In genomic region chr7:42745357-42746022, GRCh38 we compare ENCODE assay signal across 8 cellular contexts.
DNase-seq lines count a peak whose midpoint lies in the region; ATAC-seq, FAIRE-seq and TF ChIP-seq lines count a peak whose summit lies in the region.

No MANE protein-coding gene starts in this region.

- no peak overlapping the region for H3K4me3 ChIP-seq in left ventricle myocardium inferior
- no peak overlapping the region for H3K4me3 ChIP-seq in MG63

- H3K27me3 ChIP-seq in left ventricle myocardium inferior (ENCODE audit: low read depth) (no peaks in the 10 kb centered on the region), MG63 (no peaks in the 10 kb centered on the region)

- peaks cover 15% of the 10 kb centered on the region for H3K27me3 Mint-ChIP-seq in stimulated activated naive CD8-positive, alpha-beta T cell treated with anti-CD3 and anti-CD28 coated beads, Interleukin-15, amount 100 ng/mL, for 72 hours

- intact Hi-C loops in left ventricle myocardium inferior (cut with micrococcal nuclease) = no loop called here

- FAIRE-seq in D721Med (lab: Jason Lieb, UNC) = no peak

- no peak overlapping the region for H3K4me3 Mint-ChIP-seq in stimulated activated naive CD8-positive, alpha-beta T cell treated with anti-CD3 and anti-CD28 coated beads, Interleukin-15, amount 100 ng/mL, for 72 hours

- TF ChIP-seq CTCF in D721Med (IDR thresholded peaks at IDR 0.05; ENCODE audit: insufficient read depth, missing control alignments) = peak; percentile 40
- peak; percentile 58 for TF ChIP-seq CTCF in left ventricle myocardium inferior (IDR thresholded peaks at IDR 0.05; ENCODE audit: borderline replicate concordance)

- H3K9me3 ChIP-seq in left ventricle myocardium inferior (replicated peaks) (no peaks in the 10 kb centered on the region), MG63 (no peaks in the 10 kb centered on the region)

- H3K36me3 ChIP-seq in left ventricle myocardium inferior (no peaks in the 10 kb centered on the region), MG63 (no peaks in the 10 kb centered on the region)

- peaks cover 3 to 15% of the 10 kb centered on the region in 2 donors for H3K9me3 Mint-ChIP-seq in stimulated activated naive CD8-positive, alpha-beta T cell treated with anti-CD3 and anti-CD28 coated beads, Interleukin-15, amount 100 ng/mL, for 72 hours

- peaks cover 8% of the 10 kb centered on the region for H3K4me1 ChIP-seq in left ventricle myocardium inferior

- DNase-seq in D721Med (ENCODE audit: insufficient read length, low spot score) (no peak), left ventricle myocardium inferior (peak; percentile 34), MG63 (no peak), T-helper 1 cell (no peak), NOMO-1 treated with dmso at 0.1 percent for 144 hours (lab: John Stamatoyannopoulos, UW; ENCODE audit: unreplicated experiment) (no peak)
- peak; percentile 52 to 61 for DNase-seq in activated CD4-positive, alpha-beta T cell treated with anti-CD3 and anti-CD28 coated beads, Interleukin-2, amount 50 U/mL, for 48 hours
- DNase-seq in stimulated activated naive CD8-positive, alpha-beta T cell treated with anti-CD3 and anti-CD28 coated beads, Interleukin-15, amount 100 ng/mL, for 72 hours = peak in 1 of 2 donors; percentile 26

- no peaks in the 10 kb centered on the region for H3K4me1 Mint-ChIP-seq in stimulated activated naive CD8-positive, alpha-beta T cell treated with anti-CD3 and anti-CD28 coated beads, Interleukin-15, amount 100 ng/mL, for 72 hours

- peak; percentile 47 for ATAC-seq in HG02642 (IDR thresholded peaks at IDR 0.05; ENCODE audit: poor library complexity, unreplicated experiment)
- peak; percentile 40 for ATAC-seq in stimulated activated naive CD8-positive, alpha-beta T cell treated with anti-CD3 and anti-CD28 coated beads, Interleukin-15, amount 100 ng/mL, for 72 hours

- H3K27ac ChIP-seq in left ventricle myocardium inferior (replicated peaks) = peak overlapping the region; percentile 50

- H3K27ac Mint-ChIP-seq in stimulated activated naive CD8-positive, alpha-beta T cell treated with anti-CD3 and anti-CD28 coated beads, Interleukin-15, amount 100 ng/mL, for 72 hours = no peak overlapping the region

Comparison
In these comparisons a context has a peak if more than half of its experiments do, and no peak if none do; other contexts are left out.
1. DNase-seq: peak in activated CD4-positive, alpha-beta T cell treated with anti-CD3 and anti-CD28 coated beads, Interleukin-2, amount 50 U/mL, for 48 hours (2 of 2) and left ventricle myocardium inferior (single experiment); none in D721Med (single experiment), MG63 (single experiment), T-helper 1 cell (0 of 5) and NOMO-1 treated with dmso at 0.1 percent for 144 hours (single experiment).